In the genomic region with DNA sequence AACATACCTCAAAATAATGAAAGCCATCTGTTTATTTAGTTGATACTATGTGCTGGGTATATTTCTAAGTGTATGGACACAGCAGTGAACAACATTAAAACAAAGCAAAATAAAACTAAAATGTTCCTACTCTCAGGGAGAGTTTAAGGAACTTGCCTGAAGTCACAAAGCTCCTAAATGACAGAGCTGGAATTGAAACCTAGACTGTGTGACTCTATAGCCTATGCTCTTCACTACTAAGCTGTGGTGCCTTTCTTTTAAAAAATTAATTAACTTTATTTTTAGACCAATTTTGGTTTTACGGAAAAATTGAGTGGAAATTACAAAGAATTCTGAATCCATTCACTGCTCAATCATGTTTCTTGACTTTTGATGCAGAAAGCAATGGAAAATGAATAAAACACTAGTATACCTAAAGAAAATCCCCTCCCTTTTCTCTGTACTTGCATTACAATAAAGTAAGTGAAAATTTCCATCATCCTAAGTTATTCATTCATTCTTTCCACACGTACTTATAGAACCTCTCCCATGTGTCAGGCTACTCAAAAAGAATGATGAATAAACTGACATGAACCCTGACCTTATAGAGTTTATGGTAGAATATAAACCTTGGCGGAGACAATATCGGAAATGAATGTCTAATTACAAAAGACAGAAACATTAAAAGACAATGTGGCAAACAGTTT, we compare ENCODE assay signal across 18 cellular contexts.
DNase-seq lines count a peak whose midpoint lies in the region; ATAC-seq lines count a peak whose summit lies in the region.
"Had no signal": no experiment of that assay in that cellular context is flagged by ENCODE, and none has a peak within 500 bp of the region (broad histone marks: within the 10 kb centered on the region; RNA-seq: fewer than 3 reads in every experiment).

No MANE protein-coding gene starts in this region.

- H3K9me3 Mint-ChIP-seq in activated T-cell treated with anti-CD3 and anti-CD28 coated beads, Interleukin-2, amount 50 U/mL, for 72 hours, result peaks cover 3 to 10% of the 10 kb centered on the region in 2 donors
- no peaks in the 10 kb centered on the region for H3K9me3 Mint-ChIP-seq in activated naive CD8-positive, alpha-beta T cell (ENCODE audit: low read depth)
- peaks cover 21% of the 10 kb centered on the region for H3K9me3 Mint-ChIP-seq in stimulated activated naive CD8-positive, alpha-beta T cell treated with anti-CD3 and anti-CD28 coated beads, Interleukin-15, Interleukin-2, amounts not matched to agents 100 ng/mL and 50 ng/mL, for 24 hours
- H3K9me3 Mint-ChIP-seq: GM23338 had no signal

- peak; percentile 87 to 90 for ATAC-seq in activated CD4-positive, CD25-positive, alpha-beta regulatory T cell treated with anti-CD3 and anti-CD28 coated beads, Interleukin-2, amount 50 U/mL, for 24 hours
- peak; percentile 46 to 47 for ATAC-seq in activated T-cell treated with anti-CD3 and anti-CD28 coated beads, Interleukin-2, amount 50 U/mL, for 72 hours (replicated peaks in 1 of 2)
- ATAC-seq: CD8-positive, alpha-beta T cell; GM23338 had no signal

- no peaks in the 10 kb centered on the region for H3K36me3 ChIP-seq in SJCRH30

- no peak overlapping the region for H3K4me3 ChIP-seq in SJCRH30
- H3K4me3 ChIP-seq: GM23338 had no signal

- H3K4me1 Mint-ChIP-seq in activated T-cell treated with anti-CD3 and anti-CD28 coated beads, Interleukin-2, amount 50 U/mL, for 72 hours (ENCODE audit: low read depth), result peaks cover 20% of the 10 kb centered on the region
- peaks cover 7% of the 10 kb centered on the region for H3K4me1 Mint-ChIP-seq in activated naive CD8-positive, alpha-beta T cell (ENCODE audit: low read depth)
- H3K4me1 Mint-ChIP-seq in stimulated activated naive CD8-positive, alpha-beta T cell treated with anti-CD3 and anti-CD28 coated beads, Interleukin-15, Interleukin-2, amounts not matched to agents 100 ng/mL and 50 ng/mL, for 24 hours (ENCODE audit: low read depth), result peaks cover 19% of the 10 kb centered on the region
- H3K4me1 Mint-ChIP-seq: CD14-positive monocyte, GM23338 had no signal

- H3K4me3 Mint-ChIP-seq in activated T-cell treated with anti-CD3 and anti-CD28 coated beads, Interleukin-2, amount 50 U/mL, for 72 hours, result no peak overlapping the region
- no peak overlapping the region for H3K4me3 Mint-ChIP-seq in activated naive CD8-positive, alpha-beta T cell
- no peak overlapping the region for H3K4me3 Mint-ChIP-seq in stimulated activated naive CD8-positive, alpha-beta T cell treated with anti-CD3 and anti-CD28 coated beads, Interleukin-15, Interleukin-2, amounts not matched to agents 100 ng/mL and 50 ng/mL, for 24 hours
- H3K4me3 Mint-ChIP-seq: CD14-positive monocyte; CD8-positive, alpha-beta T cell; GM23338 had no signal

- H3K27me3 ChIP-seq in SJCRH30, result no peaks in the 10 kb centered on the region

- H3K27ac ChIP-seq in SJCRH30, result no peak overlapping the region
- H3K27ac ChIP-seq: 22Rv1, HL-60 had no signal

- H3K4me1 ChIP-seq in SJCRH30, result no peaks in the 10 kb centered on the region

- no peaks in the 10 kb centered on the region for H3K9me3 ChIP-seq in SJCRH30 (replicated peaks)

- no peak for DNase-seq in activated CD4-positive, CD25-positive, alpha-beta regulatory T cell treated with anti-CD3 and anti-CD28 coated beads, Interleukin-2, amount 50 U/mL, for 72 hours
- DNase-seq in activated T-cell treated with anti-CD3 and anti-CD28 coated beads, Interleukin-2, amount 50 U/mL, for 72 hours, result no peak
- DNase-seq in activated T-cell treated with anti-CD3 and anti-CD28 coated beads, Interleukin-2, amount 50 U/mL, for 48 hours, result no peak
- DNase-seq in middle frontal gyrus (ENCODE audit: extremely low spot score, low spot score) (no peak), SJCRH30 (no peak)
- DNase-seq: CD8-positive, alpha-beta T cell; COR-L47; DMS153; DMS79 treated with DMSO at 0.1 percent for 48 hours; EL; H7 had no signal

- no peaks in the 10 kb centered on the region for H3K27me3 Mint-ChIP-seq in activated T-cell treated with anti-CD3 and anti-CD28 coated beads, Interleukin-2, amount 50 U/mL, for 72 hours (ENCODE audit: low read depth)
- peaks cover 2% of the 10 kb centered on the region for H3K27me3 Mint-ChIP-seq in activated naive CD8-positive, alpha-beta T cell
- H3K27me3 Mint-ChIP-seq in stimulated activated naive CD8-positive, alpha-beta T cell treated with anti-CD3 and anti-CD28 coated beads, Interleukin-15, Interleukin-2, amounts not matched to agents 100 ng/mL and 50 ng/mL, for 24 hours, result no peaks in the 10 kb centered on the region

- H3K27ac Mint-ChIP-seq in activated T-cell treated with anti-CD3 and anti-CD28 coated beads, Interleukin-2, amount 50 U/mL, for 72 hours, result no peak overlapping the region
- H3K27ac Mint-ChIP-seq in activated naive CD8-positive, alpha-beta T cell, result peak overlapping the region; percentile 69
- H3K27ac Mint-ChIP-seq in stimulated activated naive CD8-positive, alpha-beta T cell treated with anti-CD3 and anti-CD28 coated beads, Interleukin-15, Interleukin-2, amounts not matched to agents 100 ng/mL and 50 ng/mL, for 24 hours, result peak overlapping the region; percentile 87
- H3K27ac Mint-ChIP-seq: CD14-positive monocyte; CD8-positive, alpha-beta T cell; GM23338 had no signal

- peaks cover 0 to 2% of the 10 kb centered on the region in 2 donors for H3K36me3 Mint-ChIP-seq in activated T-cell treated with anti-CD3 and anti-CD28 coated beads, Interleukin-2, amount 50 U/mL, for 72 hours (ENCODE audit: insufficient read depth in 2 of 2)
- H3K36me3 Mint-ChIP-seq in activated naive CD8-positive, alpha-beta T cell, result no peaks in the 10 kb centered on the region
- H3K36me3 Mint-ChIP-seq in stimulated activated naive CD8-positive, alpha-beta T cell treated with anti-CD3 and anti-CD28 coated beads, Interleukin-15, Interleukin-2, amounts not matched to agents 100 ng/mL and 50 ng/mL, for 24 hours (ENCODE audit: low read depth), result peaks cover 4% of the 10 kb centered on the region
- H3K36me3 Mint-ChIP-seq: CD14-positive monocyte; CD8-positive, alpha-beta T cell had no signal
